ENCODE assay signal across 23 cellular contexts in genomic region chr11:2592559-2593392, GRCh38.
DNase-seq lines count a peak whose midpoint lies in the region; ATAC-seq, FAIRE-seq and TF ChIP-seq lines count a peak whose summit lies in the region.
"Had no signal": no experiment of that assay in that cellular context is flagged by ENCODE, and none has a peak within 500 bp of the region (broad histone marks: within the 10 kb centered on the region; RNA-seq: fewer than 3 reads in every experiment).

No MANE protein-coding gene starts in this region.

- no peaks in the 10 kb centered on the region for H3K9me3 ChIP-seq in right lobe of liver
- no peaks in the 10 kb centered on the region for H3K9me3 ChIP-seq in HepG2 (ENCODE audit: low read length)
- no peaks in the 10 kb centered on the region for H3K9me3 ChIP-seq in WERI-Rb-1 (ENCODE audit: severe bottlenecking)
- H3K9me3 ChIP-seq in lung (ENCODE audit: control insufficient read depth in 2 of 2, insufficient read depth in 1 of 2, low read length in 1 of 2), result peaks cover 0 to 4% of the 10 kb centered on the region in 2 donors
- H3K9me3 ChIP-seq in hepatocyte (ENCODE audit: low read depth), result no peaks in the 10 kb centered on the region
- H3K9me3 ChIP-seq: HAP-1 had no signal

- POLR2A ChIA-PET in HepG2 (lab: Yijun Ruan, JAX), result no interaction called here

- TF ChIP-seq CTCF in right lobe of liver (IDR thresholded peaks at IDR 0.05) (no peak), HepG2 (CRISPR knock-in tag; IDR thresholded peaks at IDR 0.05) (no peak), WERI-Rb-1 (IDR thresholded peaks at IDR 0.05; ENCODE audit: low read depth, low read length) (no peak), lung (IDR thresholded peaks at IDR 0.05; ENCODE audit: control extremely low read depth, extremely low read depth) (no peak), hepatocyte (IDR thresholded peaks at IDR 0.05; ENCODE audit: poor library complexity) (no peak)

- H3K79me2 ChIP-seq in HepG2 (ENCODE audit: insufficient read depth, low read length), result no peaks in the 10 kb centered on the region
- H3K79me2 ChIP-seq in hepatocyte, result no peaks in the 10 kb centered on the region

- H3K36me3 ChIP-seq in right lobe of liver (no peaks in the 10 kb centered on the region), HepG2 (replicated peaks in 1 of 2; ENCODE audit: control insufficient read depth in 1 of 2, insufficient read depth in 2 of 2, low read length in 2 of 2) (no peaks in the 10 kb centered on the region), WERI-Rb-1 (no peaks in the 10 kb centered on the region), lung (ENCODE audit: control insufficient read depth in 2 of 2, insufficient read depth in 2 of 2, low read length in 2 of 2) (peaks cover 0 to 10% of the 10 kb centered on the region in 2 donors), hepatocyte (replicated peaks; ENCODE audit: insufficient read depth, low read depth) (no peaks in the 10 kb centered on the region)
- H3K36me3 ChIP-seq: HAP-1 had no signal

- BruUV-seq in HepG2 (replicated peaks; lab: Mats Ljungman, UMichigan), result no TSS peak

- H4K20me1 ChIP-seq in HepG2 (ENCODE audit: insufficient read depth, low read length) (peaks cover 6% of the 10 kb centered on the region; the same call in 1 of the 2 replicates), hepatocyte (ENCODE audit: insufficient read depth, poor library complexity, severe bottlenecking) (no peaks in the 10 kb centered on the region)

- TF ChIP-seq POLR2A in right lobe of liver (IDR thresholded peaks at IDR 0.05) (no peak), HepG2 (IDR thresholded peaks at IDR 0.05; ENCODE audit: insufficient read depth in 1 of 2, low read depth in 2 of 2, low read length in 2 of 2) (no peak)

- H3K27ac ChIP-seq in right lobe of liver (no peak overlapping the region), HepG2 (ENCODE audit: extremely low read length, insufficient read depth, low read length) (no peak overlapping the region), WERI-Rb-1 (no peak overlapping the region), lung (ENCODE audit: low read depth in 1 of 2, low read length in 1 of 2) (no peak overlapping the region), hepatocyte (no peak overlapping the region)

- in situ Hi-C loops in HepG2 (cut with HindIII; ENCODE audit: extremely low pct_ligation_motif_present, low pct_unique_long_range_greater_than_20kb), result no loop called here

- ATAC-seq in right lobe of liver (no peak), HepG2 (no peak), lung (ENCODE audit: insufficient read depth, low FRiP score) (no peak), GM19455 (IDR thresholded peaks at IDR 0.05; ENCODE audit: unreplicated experiment) (no peak)
- ATAC-seq: activated CD8-positive, alpha-beta T cell treated with anti-CD3 and anti-CD28 coated beads, Interleukin-2, amount 10 ng/mL, durations not matched to agents 7 days and 5 days; left lobe of liver; stimulated activated memory B cell treated with anti-CD40 and anti-IgM and Interleukin-4, amounts not matched to agents 10 μg/mL and 1 μg/mL and 100 μg/mL, for 72 hours had no signal

- H3K9ac ChIP-seq in HepG2 (ENCODE audit: insufficient read depth, low read depth, low read length), result no peak overlapping the region

- WGBS in right lobe of liver (ENCODE audit: insufficient coverage, low coverage, low lambda C conversion rate, missing lambda C conversion rate), result 89% methylated on average over 3 of the region's 16 CpGs
- WGBS in HepG2 (ENCODE audit: low lambda C conversion rate), result 52% methylated on average over 7 of the region's 16 CpGs
- WGBS in lung, 2 donors, result 96 to 97% methylated on average over 16 of the region's 16 CpGs
- WGBS in hepatocyte (ENCODE audit: low lambda C conversion rate, missing lambda C conversion rate), result 95% methylated on average over 16 of the region's 16 CpGs

- no peak overlapping the region for H3K4me2 ChIP-seq in HepG2 (ENCODE audit: low read depth, low read length)
- H3K4me2 ChIP-seq in hepatocyte, result no peak overlapping the region

- no peak overlapping the region for H3K4me3 ChIP-seq in right lobe of liver
- H3K4me3 ChIP-seq in HepG2 (replicated peaks in 1 of 3; ENCODE audit: insufficient read depth in 1 of 3, low read depth in 2 of 3, low read length in 3 of 3), result no peak overlapping the region
- H3K4me3 ChIP-seq in WERI-Rb-1 (ENCODE audit: low read depth, low read length), result no peak overlapping the region
- no peak overlapping the region for H3K4me3 ChIP-seq in lung
- H3K4me3 ChIP-seq in hepatocyte, result no peak overlapping the region
- H3K4me3 ChIP-seq: HAP-1 had no signal

- H3K4me1 ChIP-seq in right lobe of liver (no peaks in the 10 kb centered on the region), HepG2 (ENCODE audit: insufficient read depth, low read length) (no peaks in the 10 kb centered on the region), lung (ENCODE audit: control insufficient read depth in 2 of 2, insufficient read depth in 2 of 2, low read length in 2 of 2) (no peaks in the 10 kb centered on the region), hepatocyte (ENCODE audit: insufficient read depth) (no peaks in the 10 kb centered on the region)
- H3K4me1 ChIP-seq: HAP-1 had no signal

- FAIRE-seq in HepG2 (lab: Jason Lieb, UNC) (no peak), urothelium cell line (lab: Jason Lieb, UNC) (no peak)
- FAIRE-seq: astrocyte, RCC 7860 had no signal

- TF ChIP-seq EP300 in HepG2 (IDR thresholded peaks at IDR 0.05; ENCODE audit: low read depth in 2 of 2, low read length in 2 of 2), result no peak
- no peak for TF ChIP-seq EP300 in HepG2 (CRISPR knock-in tag; IDR thresholded peaks at IDR 0.05; ENCODE audit: borderline replicate concordance)

- intact Hi-C loops in right lobe of liver (cut with DNase I) (no loop called here), HepG2 (cut with micrococcal nuclease; ENCODE audit: unreplicated experiment) (no loop called here)

- H3K27me3 ChIP-seq in right lobe of liver, result no peaks in the 10 kb centered on the region
- H3K27me3 ChIP-seq in HepG2 (ENCODE audit: control insufficient read depth in 1 of 2, insufficient read depth in 2 of 2, low read length in 2 of 2), result peaks cover 15 to 68% of the 10 kb centered on the region in 2 experiments; a peak in 4 of 5 replicates
- H3K27me3 ChIP-seq in WERI-Rb-1 (ENCODE audit: insufficient read depth, low read depth, severe bottlenecking), result no peaks in the 10 kb centered on the region
- H3K27me3 ChIP-seq in lung (ENCODE audit: control insufficient read depth, insufficient read depth), result no peaks in the 10 kb centered on the region
- no peaks in the 10 kb centered on the region for H3K27me3 ChIP-seq in hepatocyte

- DNase-seq in right lobe of liver (peak in 2 of 3 donors; percentile 14 to 31), HepG2 (ENCODE audit: low spot score) (no peak), WERI-Rb-1 (peak; percentile 4), lung (ENCODE audit: low spot score) (peak; percentile 25), urothelium cell line (ENCODE audit: low spot score) (peak; percentile 0), hepatocyte (ENCODE audit: low spot score) (no peak), NCI-H748 (lab: John Stamatoyannopoulos, UW; ENCODE audit: unreplicated experiment) (no peak)
- DNase-seq: activated CD8-positive, alpha-beta T cell treated with anti-CD3 and anti-CD28 coated beads, Interleukin-2, amount 10 ng/mL, durations not matched to agents 7 days and 5 days; CD4-positive, alpha-beta T cell; DMS153; effector memory CD4-positive, alpha-beta T cell; GF-D8; Kasumi-1; NCI-H1092 treated with DMSO at 0.1 percent for 48 hours; NCI-H2029 treated with DMSO at 0.1 percent for 48 hours; NK-92 treated with Interleukin-12 subunit alpha and Interleukin-12 subunit beta, amount 100 ng/mL, for 24 hours; stimulated activated CD4-positive, alpha-beta T cell treated with anti-CD3 and anti-CD28 coated beads, Interleukin-15, amount 100 ng/mL, for 24 hours had no signal

- no peak for TF ChIP-seq RAD21 in HepG2 (CRISPR knock-in tag; IDR thresholded peaks at IDR 0.05)

- H2AFZ ChIP-seq in HepG2 (ENCODE audit: low read length), result no peak overlapping the region
- H2AFZ ChIP-seq in hepatocyte, result no peak overlapping the region

- H3K9me2 ChIP-seq in hepatocyte (replicated peaks; ENCODE audit: insufficient read depth), result no peaks in the 10 kb centered on the region

- CTCF ChIA-PET in HepG2 (lab: Yijun Ruan, JAX; ENCODE audit: low intra/inter-chr PET ratio, low total read pairs), result no interaction called here

TF ChIP-seq in HepG2, 621 proteins besides CTCF, POLR2A, EP300 and RAD21 (continues in another document):
- TF ChIP-seq, protein P1, sequence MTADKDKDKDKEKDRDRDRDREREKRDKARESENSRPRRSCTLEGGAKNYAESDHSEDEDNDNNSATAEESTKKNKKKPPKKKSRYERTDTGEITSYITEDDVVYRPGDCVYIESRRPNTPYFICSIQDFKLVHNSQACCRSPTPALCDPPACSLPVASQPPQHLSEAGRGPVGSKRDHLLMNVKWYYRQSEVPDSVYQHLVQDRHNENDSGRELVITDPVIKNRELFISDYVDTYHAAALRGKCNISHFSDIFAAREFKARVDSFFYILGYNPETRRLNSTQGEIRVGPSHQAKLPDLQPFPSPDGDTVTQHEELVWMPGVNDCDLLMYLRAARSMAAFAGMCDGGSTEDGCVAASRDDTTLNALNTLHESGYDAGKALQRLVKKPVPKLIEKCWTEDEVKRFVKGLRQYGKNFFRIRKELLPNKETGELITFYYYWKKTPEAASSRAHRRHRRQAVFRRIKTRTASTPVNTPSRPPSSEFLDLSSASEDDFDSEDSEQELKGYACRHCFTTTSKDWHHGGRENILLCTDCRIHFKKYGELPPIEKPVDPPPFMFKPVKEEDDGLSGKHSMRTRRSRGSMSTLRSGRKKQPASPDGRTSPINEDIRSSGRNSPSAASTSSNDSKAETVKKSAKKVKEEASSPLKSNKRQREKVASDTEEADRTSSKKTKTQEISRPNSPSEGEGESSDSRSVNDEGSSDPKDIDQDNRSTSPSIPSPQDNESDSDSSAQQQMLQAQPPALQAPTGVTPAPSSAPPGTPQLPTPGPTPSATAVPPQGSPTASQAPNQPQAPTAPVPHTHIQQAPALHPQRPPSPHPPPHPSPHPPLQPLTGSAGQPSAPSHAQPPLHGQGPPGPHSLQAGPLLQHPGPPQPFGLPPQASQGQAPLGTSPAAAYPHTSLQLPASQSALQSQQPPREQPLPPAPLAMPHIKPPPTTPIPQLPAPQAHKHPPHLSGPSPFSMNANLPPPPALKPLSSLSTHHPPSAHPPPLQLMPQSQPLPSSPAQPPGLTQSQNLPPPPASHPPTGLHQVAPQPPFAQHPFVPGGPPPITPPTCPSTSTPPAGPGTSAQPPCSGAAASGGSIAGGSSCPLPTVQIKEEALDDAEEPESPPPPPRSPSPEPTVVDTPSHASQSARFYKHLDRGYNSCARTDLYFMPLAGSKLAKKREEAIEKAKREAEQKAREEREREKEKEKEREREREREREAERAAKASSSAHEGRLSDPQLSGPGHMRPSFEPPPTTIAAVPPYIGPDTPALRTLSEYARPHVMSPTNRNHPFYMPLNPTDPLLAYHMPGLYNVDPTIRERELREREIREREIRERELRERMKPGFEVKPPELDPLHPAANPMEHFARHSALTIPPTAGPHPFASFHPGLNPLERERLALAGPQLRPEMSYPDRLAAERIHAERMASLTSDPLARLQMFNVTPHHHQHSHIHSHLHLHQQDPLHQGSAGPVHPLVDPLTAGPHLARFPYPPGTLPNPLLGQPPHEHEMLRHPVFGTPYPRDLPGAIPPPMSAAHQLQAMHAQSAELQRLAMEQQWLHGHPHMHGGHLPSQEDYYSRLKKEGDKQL (CRISPR knock-in tag; IDR thresholded peaks at IDR 0.05; ENCODE audit: low read depth), result no peak
- no peak for TF ChIP-seq ZNF282 (IDR thresholded peaks at IDR 0.05; ENCODE audit: partially characterized antibody)

Comparison
In these comparisons a context has a peak if more than half of its experiments do, and no peak if none do; other contexts are left out.
1. DNase-seq: peak in right lobe of liver (2 of 3), WERI-Rb-1 (single experiment), lung (single experiment) and urothelium cell line (single experiment); none in HepG2 (single experiment), hepatocyte (single experiment) and NCI-H748 (single experiment).